Comparison of ENCODE assay signal across 17 cellular contexts in genomic region chrX:44234116-44234515, GRCh38.
DNase-seq lines count a peak whose midpoint lies in the region; ATAC-seq and TF ChIP-seq lines count a peak whose summit lies in the region.
"Had no signal": no experiment of that assay in that cellular context is flagged by ENCODE, and none has a peak within 500 bp of the region (broad histone marks: within the 10 kb centered on the region; RNA-seq: fewer than 3 reads in every experiment).

No MANE protein-coding gene starts in this region.

- peak overlapping the region; percentile 24 for H3K4me2 ChIP-seq in mammary epithelial cell (ENCODE audit: insufficient read depth, low read depth, low read length)
- H3K4me2 ChIP-seq: A549 had no signal

- DNase-seq in mammary epithelial cell: peak; percentile 31
- no peak for DNase-seq in breast epithelium (ENCODE audit: low spot score in 2 of 2)
- DNase-seq in epithelial cell of esophagus (ENCODE audit: low read depth): peak; percentile 77
- peak; percentile 36 to 65 for DNase-seq in foreskin keratinocyte
- DNase-seq in nucleus accumbens (lab: John Stamatoyannopoulos, UW): no peak
- DNase-seq: AML-193; Caco-2; CD4-positive, alpha-beta T cell; GOT3; H7; HFFc6 had no signal

- no peaks in the 10 kb centered on the region for H4K20me1 ChIP-seq in mammary epithelial cell (ENCODE audit: insufficient read depth, low read length)

- no peaks in the 10 kb centered on the region for H3K79me2 ChIP-seq in mammary epithelial cell (ENCODE audit: insufficient read depth, low read length)

- H3K36me3 ChIP-seq in mammary epithelial cell (ENCODE audit: insufficient read depth, low read length) (no peaks in the 10 kb centered on the region), breast epithelium (no peaks in the 10 kb centered on the region)

- no peak overlapping the region for H3K27ac ChIP-seq in mammary epithelial cell (ENCODE audit: insufficient read depth, low read depth, low read length)
- H3K27ac ChIP-seq in breast epithelium: no peak overlapping the region
- no peak overlapping the region for H3K27ac ChIP-seq in foreskin keratinocyte
- H3K27ac ChIP-seq: 22Rv1, A549, C4-2B had no signal

- no peak overlapping the region for H3K9ac ChIP-seq in mammary epithelial cell (ENCODE audit: insufficient read depth, low read length)

- CTCF ChIA-PET in mammary epithelial cell (lab: Charles Lee; ENCODE audit: low non-redundant PET): no interaction called here

- dilution Hi-C loops in mammary epithelial cell (cut with HindIII; ENCODE audit: low sequenced_read_pairs): no loop called here

- H3K9me3 ChIP-seq in mammary epithelial cell (replicated peaks; ENCODE audit: insufficient read depth, low read length) (no peaks in the 10 kb centered on the region), breast epithelium (no peaks in the 10 kb centered on the region)
- H3K9me3 ChIP-seq: A549, Caco-2 had no signal

- no peaks in the 10 kb centered on the region for H3K27me3 ChIP-seq in mammary epithelial cell (ENCODE audit: insufficient read depth, low read length)
- peaks cover 0 to 9% of the 10 kb centered on the region in 2 donors for H3K27me3 ChIP-seq in breast epithelium
- H3K27me3 ChIP-seq in foreskin keratinocyte: no peaks in the 10 kb centered on the region

- H3K4me1 ChIP-seq in mammary epithelial cell (ENCODE audit: insufficient read depth, low read length): peaks cover 10% of the 10 kb centered on the region
- H3K4me1 ChIP-seq in breast epithelium: no peaks in the 10 kb centered on the region
- peaks cover 9% of the 10 kb centered on the region for H3K4me1 ChIP-seq in foreskin keratinocyte
- H3K4me1 ChIP-seq: A549, Caco-2 had no signal

- H3K4me3 ChIP-seq in mammary epithelial cell (replicated peaks in 1 of 3; ENCODE audit: insufficient read depth in 1 of 3, low read depth in 2 of 3, low read length in 3 of 3) (no peak overlapping the region), breast epithelium (no peak overlapping the region), epithelial cell of esophagus (ENCODE audit: low read length) (no peak overlapping the region)
- H3K4me3 ChIP-seq: A549 had no signal

- ATAC-seq in foreskin keratinocyte (peak; percentile 45), GM21825 (IDR thresholded peaks at IDR 0.05; ENCODE audit: unreplicated experiment) (no peak), GM21786 (IDR thresholded peaks at IDR 0.05; ENCODE audit: unreplicated experiment) (no peak)
- ATAC-seq: A549, HCT116 had no signal

- in situ Hi-C loops in mammary epithelial cell (cut with MboI; ENCODE audit: low sequenced_read_pairs in 2 of 2): no loop called here

- H2AFZ ChIP-seq in mammary epithelial cell (ENCODE audit: low read depth, low read length): peak overlapping the region; percentile 8

- intact Hi-C loops in mammary epithelial cell (cut with micrococcal nuclease) (no loop called here), breast epithelium (cut with DNase I; ENCODE audit: low total_unique reads) (no loop called here)

- no peak for TF ChIP-seq POLR2A in breast epithelium (IDR thresholded peaks at IDR 0.05)

- TF ChIP-seq CTCF in mammary epithelial cell (conservative IDR thresholded peaks at IDR 0.05 in 1 of 2, IDR thresholded peaks at IDR 0.05 in 1 of 2; ENCODE audit: extremely low read depth in 1 of 2, insufficient read depth in 1 of 2, low read depth in 1 of 2, low read length in 2 of 2) (peak in 1 of 2 donors; percentile 8), breast epithelium (IDR thresholded peaks at IDR 0.05) (no peak), epithelial cell of esophagus (IDR thresholded peaks at IDR 0.05; ENCODE audit: insufficient read depth, low read depth, low read length, missing control alignments) (peak; percentile 14), foreskin keratinocyte (conservative IDR thresholded peaks at IDR 0.05) (peak; percentile 36)

- BruUV-seq in mammary epithelial cell (replicated peaks; lab: Mats Ljungman, UMichigan): no TSS peak

Comparison
In these comparisons a context has a peak if more than half of its experiments do, and no peak if none do; other contexts are left out.
1. DNase-seq: peak in mammary epithelial cell (single experiment), epithelial cell of esophagus (single experiment) and foreskin keratinocyte (2 of 2); none in breast epithelium (0 of 2) and nucleus accumbens (0 of 56).
2. CTCF ChIP-seq: peak in epithelial cell of esophagus (single experiment) and foreskin keratinocyte (single experiment); none in breast epithelium (0 of 3).